In the genomic region with DNA sequence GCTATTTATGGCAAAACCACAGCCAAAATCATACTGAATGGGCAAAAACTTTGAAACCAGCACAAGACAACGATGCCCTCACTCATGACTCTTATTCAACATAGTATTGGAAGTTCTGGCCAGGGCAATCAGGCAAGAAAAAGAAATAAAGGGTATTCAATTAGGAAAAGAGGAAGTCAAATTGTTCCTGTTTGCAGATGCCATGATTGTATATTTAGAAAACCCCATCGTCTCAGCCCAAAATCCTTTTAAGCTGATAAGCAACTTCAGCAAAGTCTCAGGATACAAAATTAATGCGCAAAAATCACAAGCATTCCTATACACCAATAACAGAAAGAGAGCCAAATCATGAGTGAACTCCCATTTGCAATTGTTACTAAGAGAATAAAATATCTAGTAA, we compare ENCODE assay signal across 10 cellular contexts. TPM values are rescaled to one million over a fixed set of nuclear protein-coding genes. Genes with fewer than 3 reads are reported as not detected.
"Had no signal": no experiment of that assay in that cellular context is flagged by ENCODE, and none has a peak within 500 bp of the region (broad histone marks: within the 10 kb centered on the region; RNA-seq: fewer than 3 reads in every experiment).

No MANE protein-coding gene starts in this region.

RNA-seq across cellular contexts. Expression of a gene that starts 10.4 kb away (rescaled TPM):
- total RNA-seq: OCI-LY7, PC-3, PC-9, Right ventricle myocardium inferior, Right ventricle myocardium superior, RPMI7951, SJSA1, SK-MEL-5 had no signal
- polyA plus RNA-seq: SK-N-SH had no signal

RNA-seq across cellular contexts. Expression of a gene that starts 38.6 kb away (rescaled TPM):
- total RNA-seq: OCI-LY7, PC-3, PC-9, Right ventricle myocardium inferior, RPMI7951, SJCRH30, SJSA1, SK-MEL-5 had no signal
- polyA plus RNA-seq: SK-N-SH had no signal
